Comparison of ENCODE assay signal across 8 cellular contexts in the genomic region with DNA sequence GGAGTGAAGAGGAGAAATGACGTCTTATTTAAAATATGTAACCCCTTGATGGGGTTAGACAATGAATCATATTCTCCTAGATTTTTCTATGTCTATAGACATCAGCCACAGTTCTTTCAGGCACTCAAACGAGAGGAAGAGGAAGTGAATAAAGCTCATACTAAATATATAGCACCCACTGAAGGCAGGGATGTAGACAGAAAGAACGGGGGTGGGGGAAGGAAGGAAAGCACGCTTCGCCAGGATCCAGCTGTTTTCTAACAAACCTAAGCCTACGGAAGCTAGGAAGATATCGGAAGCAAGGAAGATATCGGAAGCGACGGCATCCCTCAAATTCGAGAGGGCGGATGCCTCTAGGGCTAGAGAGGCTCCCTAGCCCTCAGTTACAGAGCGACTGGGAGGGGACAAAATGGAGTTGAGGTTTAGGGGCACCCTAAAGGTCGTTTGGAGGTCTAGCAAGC. TPM values are rescaled to one million over a fixed set of nuclear protein-coding genes. Genes with fewer than 3 reads are reported as not detected.
DNase-seq lines count a peak whose midpoint lies in the region; ATAC-seq and TF ChIP-seq lines count a peak whose summit lies in the region.

No MANE protein-coding gene starts in this region.

- ATAC-seq in GM19328 (IDR thresholded peaks at IDR 0.05; ENCODE audit: unreplicated experiment) (peak; percentile 15), HG03432 (IDR thresholded peaks at IDR 0.05; ENCODE audit: unreplicated experiment) (peak; percentile 25), right lobe of liver (peak; percentile 5 to 31 (median 13))

- intact Hi-C loops in right lobe of liver (cut with DNase I) = no loop called here

- peaks cover 39% of the 10 kb centered on the region for H4K20me1 ChIP-seq in BLaER1

- H3K36me3 ChIP-seq in BLaER1 = no peaks in the 10 kb centered on the region; the same call in 1 of the 2 replicates
- no peaks in the 10 kb centered on the region for H3K36me3 ChIP-seq in right lobe of liver
- H3K36me3 ChIP-seq in subcutaneous abdominal adipose tissue (ENCODE audit: control insufficient read depth in 5 of 5, insufficient read depth in 5 of 5, low read length in 5 of 5) = no peaks in the 10 kb centered on the region

- H3K9ac ChIP-seq in BLaER1 = peak overlapping the region; percentile 83
- peak overlapping the region; percentile 21 to 97 (median 83) for H3K9ac ChIP-seq in subcutaneous abdominal adipose tissue (ENCODE audit: low read length in 5 of 5)

- TF ChIP-seq POLR2A in right lobe of liver (IDR thresholded peaks at IDR 0.05) = peak; percentile 26

- H3K27ac ChIP-seq in BLaER1 (peak overlapping the region; percentile 86), right lobe of liver (peak overlapping the region; percentile 41 to 81 (median 79)), subcutaneous abdominal adipose tissue (ENCODE audit: low read depth, low read length) (peak overlapping the region; percentile 85)

- peak; percentile 37 for DNase-seq in SKM-1 treated with dmso at 0.1 percent for 144 hours (lab: John Stamatoyannopoulos, UW; ENCODE audit: unreplicated experiment)
- DNase-seq in cerebellum (ENCODE audit: low spot score) = peak; percentile 4
- DNase-seq in right lobe of liver = no peak
- no peak for DNase-seq in dedifferentiated amniotic fluid mesenchymal stem cell (ENCODE audit: extremely low spot score)

- TF ChIP-seq CTCF in right lobe of liver (IDR thresholded peaks at IDR 0.05) = no peak

- H3K4me3 ChIP-seq in BLaER1 (peak overlapping the region; percentile 82), right lobe of liver (peak overlapping the region; percentile 32 to 67 (median 46)), subcutaneous abdominal adipose tissue (ENCODE audit: low read depth in 1 of 5, low read length in 5 of 5) (peak overlapping the region; percentile 73 to 92 (median 86))

- H3K4me2 ChIP-seq in BLaER1 = peak overlapping the region; percentile 58

- H3K9me3 ChIP-seq in BLaER1 = no peaks in the 10 kb centered on the region
- H3K9me3 ChIP-seq in right lobe of liver = no peaks in the 10 kb centered on the region
- no peaks in the 10 kb centered on the region for H3K9me3 ChIP-seq in subcutaneous abdominal adipose tissue (ENCODE audit: control insufficient read depth in 5 of 5, low read length in 5 of 5)

- H3K27me3 ChIP-seq in BLaER1 (peaks cover 59% of the 10 kb centered on the region), right lobe of liver (peaks cover 0 to 8% of the 10 kb centered on the region in 2 donors), subcutaneous abdominal adipose tissue (ENCODE audit: control insufficient read depth in 5 of 5, insufficient read depth in 4 of 5, low read length in 5 of 5) (peaks cover 0 to 3% (median 0%) of the 10 kb centered on the region in 5 donors)

- 0 out of 2 replicates have a peak, but pooled peaks cover 5% of the 10 kb centered on the region for H3K4me1 ChIP-seq in BLaER1
- no peaks in the 10 kb centered on the region for H3K4me1 ChIP-seq in right lobe of liver
- H3K4me1 ChIP-seq in subcutaneous abdominal adipose tissue (ENCODE audit: control insufficient read depth in 5 of 5, insufficient read depth in 5 of 5, low read length in 5 of 5) = peaks cover 0 to 14% (median 11%) of the 10 kb centered on the region in 5 donors

- WGBS in right lobe of liver (ENCODE audit: insufficient coverage, low coverage, low lambda C conversion rate, missing lambda C conversion rate) = 23% methylated on average over 14 of the region's 14 CpGs

RNA-seq across cellular contexts. Expression of gene ACSL4, which starts 0.7 kb away (rescaled TPM):
- total RNA-seq in cerebellum (96.2 TPM), right lobe of liver (10 to 100 TPM in 2 of 6 experiments, 1 to 10 TPM in 4; 1.8 to 76.7 (median 5.3) TPM)

Comparison
In these comparisons a context has a peak if more than half of its experiments do, and no peak if none do; other contexts are left out.
1. DNase-seq: peak in SKM-1 treated with dmso at 0.1 percent for 144 hours (single experiment) and cerebellum (single experiment); none in right lobe of liver (0 of 3) and dedifferentiated amniotic fluid mesenchymal stem cell (single experiment).
2. Peak in every context shown above with its lines, with median percentiles within 50 percentile points of each other: H3K27ac ChIP-seq, H3K4me3 ChIP-seq and ATAC-seq.